ENCODE assay signal across 31 cellular contexts in the genomic region with DNA sequence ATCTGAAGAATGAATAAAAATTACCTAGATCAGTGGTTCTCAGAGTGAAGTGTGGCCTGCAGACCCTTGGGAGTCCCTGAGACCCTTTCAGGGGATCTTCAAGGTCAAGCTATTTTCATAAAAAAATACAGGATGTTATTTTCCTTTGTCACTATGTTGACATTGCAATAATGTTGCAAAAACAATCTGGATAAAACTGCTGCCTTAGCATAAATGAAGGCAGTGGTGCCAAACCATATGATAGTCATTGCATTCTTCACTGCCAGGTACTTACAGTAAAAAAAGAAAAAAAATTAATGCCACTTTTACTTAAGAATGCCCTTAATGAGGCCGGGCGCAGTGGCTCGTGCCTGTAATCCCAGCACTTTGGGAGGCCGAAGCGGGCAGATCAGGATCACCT. TPM values are rescaled to one million over a fixed set of nuclear protein-coding genes. Genes with fewer than 3 reads are reported as not detected.
DNase-seq lines count a peak whose midpoint lies in the region; ATAC-seq, FAIRE-seq and TF ChIP-seq lines count a peak whose summit lies in the region.
"Had no signal": no experiment of that assay in that cellular context is flagged by ENCODE, and none has a peak within 500 bp of the region (broad histone marks: within the 10 kb centered on the region; RNA-seq: fewer than 3 reads in every experiment).

No MANE protein-coding gene starts in this region.

- TF ChIP-seq CTCF in H9 (conservative IDR thresholded peaks at IDR 0.05): no peak
- no peak for TF ChIP-seq CTCF in K562 (IDR thresholded peaks at IDR 0.05 in 2 of 3, conservative IDR thresholded peaks at IDR 0.05 in 1 of 3; ENCODE audit: insufficient read depth in 2 of 3, low read depth in 1 of 3, low read length in 3 of 3)
- TF ChIP-seq CTCF in parathyroid adenoma (IDR thresholded peaks at IDR 0.05): no peak

- H3K36me3 ChIP-seq in K562 (ENCODE audit: control insufficient read depth, insufficient read depth, low read length): no peaks in the 10 kb centered on the region
- H3K36me3 ChIP-seq in parathyroid adenoma (ENCODE audit: control insufficient read depth, insufficient read depth, low read length): no peaks in the 10 kb centered on the region
- H3K36me3 ChIP-seq: breast epithelium, esophagus squamous epithelium, pancreas had no signal

- in situ Hi-C loops in K562 (cut with MboI): no loop called here

- no peak for TF ChIP-seq EP300 in K562 (IDR thresholded peaks at IDR 0.05; ENCODE audit: low read length)

- H4K91ac ChIP-seq in H9 (ENCODE audit: insufficient read length, low read depth, low read length): no peak overlapping the region

- peak overlapping the region; percentile 92 for H3K27ac Mint-ChIP-seq in activated naive CD4-positive, alpha-beta T cell treated with anti-CD3 and anti-CD28 coated beads, Interleukin-2, amount 50 U/mL, for 24 hours
- H3K27ac Mint-ChIP-seq in H9: peak overlapping the region in 2 of 3 experiments; percentile 27 to 85; a peak in 3 of 7 replicates
- H3K27ac Mint-ChIP-seq: HFFc6; memory B cell; stimulated activated naive B cell treated with anti-CD40 and anti-IgM and Interleukin-4, amounts not matched to agents 10 μg/mL and 1 μg/mL and 100 μg/mL, for 72 hours had no signal

- no peak overlapping the region for H3K18ac ChIP-seq in H9 (ENCODE audit: insufficient read length, low read depth, low read length)

- no peaks in the 10 kb centered on the region for H3K36me3 Mint-ChIP-seq in activated naive CD4-positive, alpha-beta T cell treated with anti-CD3 and anti-CD28 coated beads, Interleukin-2, amount 50 U/mL, for 24 hours
- H3K36me3 Mint-ChIP-seq in H9 (ENCODE audit: insufficient read depth in 1 of 3, low read depth in 3 of 3): no peaks in the 10 kb centered on the region; a peak in 1 of 7 replicates
- H3K36me3 Mint-ChIP-seq: memory B cell; stimulated activated naive B cell treated with anti-CD40 and anti-IgM and Interleukin-4, amounts not matched to agents 10 μg/mL and 1 μg/mL and 100 μg/mL, for 72 hours had no signal

- DNase-seq in activated naive CD4-positive, alpha-beta T cell treated with anti-CD3 and anti-CD28 coated beads, Interleukin-2, amount 50 U/mL, for 16 hours: no peak
- DNase-seq in H9: no peak
- DNase-seq in K562 (ENCODE audit: extremely low read depth in 1 of 4, low spot score in 3 of 4): no peak
- no peak for DNase-seq in EL
- DNase-seq: activated CD4-positive, alpha-beta T cell treated with anti-CD3 and anti-CD28 coated beads for 48 hours; activated gamma-delta T cell treated with Interleukin-2 at 50 U/mL for 16 hours; amygdala; esophagus squamous epithelium; HFFc6; KBM-7; left colon; NCI-H1436 treated with DMSO at 0.1 percent for 48 hours; NCI-H510A; NK-92 treated with Interleukin-12 subunit alpha and Interleukin-12 subunit beta, amount 100 ng/mL, for 24 hours; pancreas; right cardiac atrium; SIG-M5; stimulated activated CD4-positive, alpha-beta T cell treated with anti-CD3 and anti-CD28 coated beads, Interleukin-12 subunit alpha, Interleukin-12 subunit beta, amount 100 ng/mL, for 4 hours; stimulated activated CD4-positive, alpha-beta T cell treated with anti-CD3 and anti-CD28 coated beads, Interleukin-4, amount 100 ng/mL, for 24 hours; stimulated activated naive B cell treated with anti-CD40 and anti-IgM and Interleukin-4, amounts not matched to agents 10 μg/mL and 1 μg/mL and 100 μg/mL, for 72 hours; testis had no signal

- no peak overlapping the region for H3K9ac ChIP-seq in H9 (ENCODE audit: extremely low read depth, insufficient read length, low read length)
- no peak overlapping the region for H3K9ac ChIP-seq in K562 (ENCODE audit: insufficient read depth in 1 of 2, low read depth in 2 of 2, low read length in 2 of 2)
- no peak overlapping the region for H3K9ac ChIP-seq in parathyroid adenoma

- H3K79me1 ChIP-seq in H9 (ENCODE audit: insufficient read depth, low read depth, low read length, poor library complexity, severe bottlenecking): no peaks in the 10 kb centered on the region

- H3K56ac ChIP-seq in H9 (ENCODE audit: insufficient read length, low read depth, low read length): no peak overlapping the region

- H3K9me1 ChIP-seq in K562 (ENCODE audit: control insufficient read depth, insufficient read depth, low read length): no peaks in the 10 kb centered on the region

- no peak overlapping the region for H2BK120ac ChIP-seq in H9 (ENCODE audit: low read depth, low read length, poor library complexity, severe bottlenecking)

- no peaks in the 10 kb centered on the region for H3K9me3 Mint-ChIP-seq in activated naive CD4-positive, alpha-beta T cell treated with anti-CD3 and anti-CD28 coated beads, Interleukin-2, amount 50 U/mL, for 24 hours
- H3K9me3 Mint-ChIP-seq in H9: no peaks in the 10 kb centered on the region
- H3K9me3 Mint-ChIP-seq: CD14-positive monocyte; HFFc6; memory B cell; stimulated activated naive B cell treated with anti-CD40 and anti-IgM and Interleukin-4, amounts not matched to agents 10 μg/mL and 1 μg/mL and 100 μg/mL, for 72 hours had no signal

- no peak overlapping the region for H3K14ac ChIP-seq in H9 (ENCODE audit: insufficient read depth, low read length)

- ATAC-seq in K562: no peak
- no peak for ATAC-seq in HG02884 (IDR thresholded peaks at IDR 0.05; ENCODE audit: unreplicated experiment)
- ATAC-seq: left colon, Panc1, pancreas, right cardiac atrium had no signal

- H4K8ac ChIP-seq in H9 (replicated peaks; ENCODE audit: insufficient read length, low read depth, low read length): no peak overlapping the region

- H3K4me3 Mint-ChIP-seq in activated naive CD4-positive, alpha-beta T cell treated with anti-CD3 and anti-CD28 coated beads, Interleukin-2, amount 50 U/mL, for 24 hours: peak overlapping the region; percentile 72
- H3K4me3 Mint-ChIP-seq in H9: no peak overlapping the region
- H3K4me3 Mint-ChIP-seq: CD14-positive monocyte; HFFc6; memory B cell; stimulated activated naive B cell treated with anti-CD40 and anti-IgM and Interleukin-4, amounts not matched to agents 10 μg/mL and 1 μg/mL and 100 μg/mL, for 72 hours had no signal

- no peak overlapping the region for H2BK12ac ChIP-seq in H9 (ENCODE audit: insufficient read length, low read depth, low read length)

- H2BK20ac ChIP-seq in H9 (ENCODE audit: low read depth, low read length, poor library complexity, severe bottlenecking): no peak overlapping the region

- no peaks in the 10 kb centered on the region for H3K9me3 ChIP-seq in H9 (ENCODE audit: control insufficient read depth, low read depth, low read length)
- no peaks in the 10 kb centered on the region for H3K9me3 ChIP-seq in K562 (replicated peaks; ENCODE audit: control insufficient read depth, insufficient read depth, low read depth, low read length)
- H3K9me3 ChIP-seq in parathyroid adenoma (ENCODE audit: control insufficient read depth, low read length): no peaks in the 10 kb centered on the region
- H3K9me3 ChIP-seq: breast epithelium, esophagus squamous epithelium, pancreas, testis had no signal

- H3K4me1 ChIP-seq in H9 (ENCODE audit: insufficient read depth, low read length): peaks cover 5% of the 10 kb centered on the region; the same call in 1 of the 2 replicates
- H3K4me1 ChIP-seq in K562 (replicated peaks in 1 of 2; ENCODE audit: control insufficient read depth in 2 of 2, insufficient read depth in 2 of 2, low read length in 2 of 2): peaks cover 4 to 5% of the 10 kb centered on the region in 2 experiments; a peak in 2 of 5 replicates
- peaks cover 41% of the 10 kb centered on the region for H3K4me1 ChIP-seq in parathyroid adenoma
- H3K4me1 ChIP-seq: breast epithelium, pancreas had no signal

- peaks cover 75% of the 10 kb centered on the region for H3K4me1 Mint-ChIP-seq in activated naive CD4-positive, alpha-beta T cell treated with anti-CD3 and anti-CD28 coated beads, Interleukin-2, amount 50 U/mL, for 24 hours
- H3K4me1 Mint-ChIP-seq in H9: peaks cover 21 to 27% of the 10 kb centered on the region in 2 experiments

- H2BK15ac ChIP-seq in H9 (ENCODE audit: low read depth, low read length): no peak overlapping the region

- no peak overlapping the region for H3K4ac ChIP-seq in H9 (ENCODE audit: low read depth, low read length)

- no peak overlapping the region for H4K5ac ChIP-seq in H9 (ENCODE audit: insufficient read length, low read depth, low read length)

- H3K27ac ChIP-seq in H9 (ENCODE audit: insufficient read length, low read depth, low read length) (no peak overlapping the region), K562 (ENCODE audit: extremely low read depth, low read depth, low read length) (no peak overlapping the region), parathyroid adenoma (peak overlapping the region; percentile 98)
- H3K27ac ChIP-seq: breast epithelium, esophagus squamous epithelium, pancreas, testis had no signal

- H2AFZ ChIP-seq in H9 (ENCODE audit: low read length) (no peak overlapping the region), K562 (ENCODE audit: low read depth, low read length) (no peak overlapping the region), parathyroid adenoma (peak overlapping the region; percentile 73)

- TF ChIP-seq POLR2A in K562 (conservative IDR thresholded peaks at IDR 0.05): no peak

- no CpG with 5 or more reads among the region's 5 CpGs for WGBS in H9 (ENCODE audit: extremely low coverage, insufficient read length, low lambda C conversion rate)
- 82% methylated on average over 3 of the region's 5 CpGs for WGBS in K562 (ENCODE audit: insufficient coverage, low coverage, missing lambda C conversion rate)

- H2BK5ac ChIP-seq in H9 (ENCODE audit: insufficient read length, low read length): no peak overlapping the region

- no peak overlapping the region for H2AK5ac ChIP-seq in H9 (ENCODE audit: insufficient read length, low read length)

- FAIRE-seq in K562 (lab: Jason Lieb, UNC): no peak
- FAIRE-seq: colon, frontal cortex, pancreas had no signal

- no peak for TF ChIP-seq RAD21 in K562 (CRISPR knock-in tag; conservative IDR thresholded peaks at IDR 0.05 in 1 of 2, IDR thresholded peaks at IDR 0.05 in 1 of 2)

- intact Hi-C loops in K562 (cut with micrococcal nuclease): no loop called here

- no peak overlapping the region for H3T11ph ChIP-seq in H9 (ENCODE audit: low read length)

- H3K27me3 ChIP-seq in H9 (ENCODE audit: insufficient read depth, low read length): no peaks in the 10 kb centered on the region
- no peaks in the 10 kb centered on the region for H3K27me3 ChIP-seq in K562 (ENCODE audit: control insufficient read depth in 2 of 2, insufficient read depth in 2 of 2, low read length in 2 of 2)
- no peaks in the 10 kb centered on the region for H3K27me3 ChIP-seq in parathyroid adenoma (ENCODE audit: control insufficient read depth, insufficient read depth, low read length)
- H3K27me3 ChIP-seq: breast epithelium, esophagus squamous epithelium, pancreas, testis had no signal

- CTCF ChIA-PET in K562 (lab: Yijun Ruan, JAX; ENCODE audit: low intra/inter-chr PET ratio): no interaction called here

- H3K4me3 ChIP-seq in K562 (no peak overlapping the region), parathyroid adenoma (ENCODE audit: low read depth, low read length) (no peak overlapping the region)
- H3K4me3 ChIP-seq: breast epithelium, esophagus squamous epithelium, pancreas, testis had no signal

- H3K79me2 ChIP-seq in H9 (ENCODE audit: insufficient read depth, low read length): no peaks in the 10 kb centered on the region
- H3K79me2 ChIP-seq in K562 (ENCODE audit: control insufficient read depth, insufficient read depth, low read length): no peaks in the 10 kb centered on the region
- peaks cover 19% of the 10 kb centered on the region for H3K79me2 ChIP-seq in parathyroid adenoma

- BruUV-seq in K562 (replicated peaks; lab: Mats Ljungman, UMichigan): no TSS peak

- no peak overlapping the region for H3K23ac ChIP-seq in H9 (ENCODE audit: insufficient read length, low read depth, low read length)

- no peaks in the 10 kb centered on the region for H3K23me2 ChIP-seq in H9 (ENCODE audit: insufficient read length, low read depth, low read length, poor library complexity, severe bottlenecking)

- no peaks in the 10 kb centered on the region for H4K20me1 ChIP-seq in H9 (ENCODE audit: control insufficient read depth, insufficient read depth, insufficient read length)
- H4K20me1 ChIP-seq in K562 (replicated peaks; ENCODE audit: control insufficient read depth, insufficient read depth, low read length): no peaks in the 10 kb centered on the region

- no peaks in the 10 kb centered on the region for H3K27me3 Mint-ChIP-seq in activated naive CD4-positive, alpha-beta T cell treated with anti-CD3 and anti-CD28 coated beads, Interleukin-2, amount 50 U/mL, for 24 hours
- peaks cover 18% of the 10 kb centered on the region for H3K27me3 Mint-ChIP-seq in H9 (ENCODE audit: low read depth)
- H3K27me3 Mint-ChIP-seq: memory B cell had no signal

- H3K4me2 ChIP-seq in H9 (ENCODE audit: insufficient read depth, insufficient read length, low read length): no peak overlapping the region
- H3K4me2 ChIP-seq in K562 (ENCODE audit: insufficient read depth, low read length): no peak overlapping the region
- no peak overlapping the region for H3K4me2 ChIP-seq in parathyroid adenoma (ENCODE audit: low read length)

- POLR2A ChIA-PET in K562 (lab: Yijun Ruan, JAX): no interaction called here

RNA-seq across cellular contexts. Expression of gene CD4, which starts 2.0 kb away (rescaled TPM):
- total RNA-seq in H9 (2021): 0.88 and 1.1 TPM in 2 replicates
- not detected in 2 replicates for total RNA-seq in K562 (2011; cell fraction: chromatin; rRNA removed; ENCODE audit: low replicate concordance)
- not detected in 2 replicates for total RNA-seq in K562 (2011; cell fraction: nucleolus; rRNA removed)
- not detected in 2 replicates for total RNA-seq in K562 (2011; cell fraction: nucleoplasm; rRNA removed)
- not detected in 2 replicates for total RNA-seq in K562 (2014; rRNA removed)
- total RNA-seq in K562 (2014; rRNA removed; fragmentation: Illumina TruSeq; extraction: Trizol): not detected in 2 replicates
- total RNA-seq in K562 (2015; rRNA removed; fragmentation: Illumina TruSeq; extraction: Trizol): 0.07 and 0.08 TPM in 2 replicates
- 0.27 and 0.31 TPM in 2 replicates for total RNA-seq in K562 (2021)
- 0.04 TPM in 1 of 2 replicates, not detected in the other for polyA plus RNA-seq in K562 (2011; rRNA removed)
- polyA plus RNA-seq in K562 (2011; cell fraction: cytosol; rRNA removed): 0.01 TPM in 1 of 2 replicates, not detected in the other
- 0.06 TPM in 1 of 2 replicates, not detected in the other for polyA plus RNA-seq in K562 (2011; cell fraction: nucleus; rRNA removed)
- polyA plus RNA-seq in K562 (2012): 0.22 and 0.29 TPM in 2 replicates
- polyA plus RNA-seq in K562 (2014; fragmentation: Illumina TruSeq; extraction: Trizol): 0.06 and 0.10 TPM in 2 replicates
- under 1 TPM in 1 of 2 experiments, not detected in 1; 0.06 TPM for polyA plus RNA-seq in K562 (2014; fragmentation: Nextera tagmentation; extraction: Ambion mirVana)
- 0.11 TPM in 1 of 2 replicates, not detected in the other for polyA plus RNA-seq in K562 (2014; rRNA removed)
- polyA minus RNA-seq in K562 (2011; rRNA and poly(A)+ RNA removed): not detected in 2 replicates
- polyA minus RNA-seq in K562 (2011; cell fraction: cytosol; rRNA and poly(A)+ RNA removed): not detected in 2 replicates
- not detected in 2 replicates for polyA minus RNA-seq in K562 (2011; cell fraction: nucleus; rRNA and poly(A)+ RNA removed)
- total RNA-seq: myocyte had no signal

RNA-seq across cellular contexts. Expression of gene LAG3, which starts 15.0 kb away (rescaled TPM):
- total RNA-seq in H9 (2021): 1.7 and 2.2 TPM in 2 replicates
- total RNA-seq in K562 (2011; cell fraction: chromatin; rRNA removed; ENCODE audit: low replicate concordance): 0.97 and 5.8 TPM in 2 replicates
- total RNA-seq in K562 (2011; cell fraction: nucleolus; rRNA removed): 2.1 and 2.2 TPM in 2 replicates
- total RNA-seq in K562 (2011; cell fraction: nucleoplasm; rRNA removed): 2.3 and 2.7 TPM in 2 replicates
- total RNA-seq in K562 (2014; rRNA removed): 0.09 TPM in 1 of 2 replicates, not detected in the other
- total RNA-seq in K562 (2014; rRNA removed; fragmentation: Illumina TruSeq; extraction: Trizol): 0.22 TPM in 1 of 2 replicates, not detected in the other
- 0.08 and 0.18 TPM in 2 replicates for total RNA-seq in K562 (2015; rRNA removed; fragmentation: Illumina TruSeq; extraction: Trizol)
- 0.60 and 0.66 TPM in 2 replicates for total RNA-seq in K562 (2021)
- polyA plus RNA-seq in K562 (2011; rRNA removed): 0.10 and 0.19 TPM in 2 replicates
- 0.06 and 0.07 TPM in 2 replicates for polyA plus RNA-seq in K562 (2011; cell fraction: cytosol; rRNA removed)
- 1.2 and 2.7 TPM in 2 replicates for polyA plus RNA-seq in K562 (2011; cell fraction: nucleus; rRNA removed)
- polyA plus RNA-seq in K562 (2012): 0.27 and 0.53 TPM in 2 replicates
- 0.09 and 0.22 TPM in 2 replicates for polyA plus RNA-seq in K562 (2014; fragmentation: Illumina TruSeq; extraction: Trizol)
- under 1 TPM in 1 of 2 experiments, not detected in 1; 0.07 TPM for polyA plus RNA-seq in K562 (2014; fragmentation: Nextera tagmentation; extraction: Ambion mirVana)
- 0.07 and 0.74 TPM in 2 replicates for polyA plus RNA-seq in K562 (2014; rRNA removed)
- not detected in 2 replicates for polyA minus RNA-seq in K562 (2011; rRNA and poly(A)+ RNA removed)
- polyA minus RNA-seq in K562 (2011; cell fraction: cytosol; rRNA and poly(A)+ RNA removed): not detected in 2 replicates
- 0.27 and 0.44 TPM in 2 replicates for polyA minus RNA-seq in K562 (2011; cell fraction: nucleus; rRNA and poly(A)+ RNA removed)
- total RNA-seq: myocyte had no signal
- polyA plus RNA-seq: CD14-positive monocyte had no signal

RNA-seq across cellular contexts. Expression of gene PTMS, which starts 21.1 kb away (rescaled TPM):
- 422 and 438 TPM in 2 replicates for total RNA-seq in H9 (2021)
- total RNA-seq in K562 (2011; cell fraction: chromatin; rRNA removed; ENCODE audit: low replicate concordance): 29.6 and 36.7 TPM in 2 replicates
- 32.1 and 32.4 TPM in 2 replicates for total RNA-seq in K562 (2011; cell fraction: nucleolus; rRNA removed)
- 48.1 and 64.1 TPM in 2 replicates for total RNA-seq in K562 (2011; cell fraction: nucleoplasm; rRNA removed)
- 78.5 and 91.4 TPM in 2 replicates for total RNA-seq in K562 (2014; rRNA removed)
- total RNA-seq in K562 (2014; rRNA removed; fragmentation: Illumina TruSeq; extraction: Trizol): 73.6 and 84.1 TPM in 2 replicates
- total RNA-seq in K562 (2015; rRNA removed; fragmentation: Illumina TruSeq; extraction: Trizol): 97.7 and 108 TPM in 2 replicates
- total RNA-seq in K562 (2021): 277 and 287 TPM in 2 replicates
- 64.1 and 92.5 TPM in 2 replicates for polyA plus RNA-seq in K562 (2011; rRNA removed)
- 255 TPM in 2 replicates for polyA plus RNA-seq in K562 (2011; cell fraction: cytosol; rRNA removed)
- polyA plus RNA-seq in K562 (2011; cell fraction: nucleus; rRNA removed): 81.6 and 109 TPM in 2 replicates
- 220 and 306 TPM in 2 replicates for polyA plus RNA-seq in K562 (2012)
- 282 and 386 TPM in 2 replicates for polyA plus RNA-seq in K562 (2014; fragmentation: Illumina TruSeq; extraction: Trizol)
- 1 to 10 TPM; 5.1 to 5.2 TPM for polyA plus RNA-seq in K562 (2014; fragmentation: Nextera tagmentation; extraction: Ambion mirVana)
- polyA plus RNA-seq in K562 (2014; rRNA removed): 187 and 235 TPM in 2 replicates
- 29.8 TPM in 2 replicates for polyA minus RNA-seq in K562 (2011; rRNA and poly(A)+ RNA removed)
- polyA minus RNA-seq in K562 (2011; cell fraction: cytosol; rRNA and poly(A)+ RNA removed): 52.4 and 55.3 TPM in 2 replicates
- 11.6 and 12.6 TPM in 2 replicates for polyA minus RNA-seq in K562 (2011; cell fraction: nucleus; rRNA and poly(A)+ RNA removed)

RNA-seq across cellular contexts. Expression of gene GPR162, which starts 34.3 kb away (rescaled TPM):
- 4.6 and 6.1 TPM in 2 replicates for total RNA-seq in H9 (2021)
- 1.5 and 4.5 TPM in 2 replicates for total RNA-seq in K562 (2011; cell fraction: chromatin; rRNA removed; ENCODE audit: low replicate concordance)
- 2.9 and 5.0 TPM in 2 replicates for total RNA-seq in K562 (2011; cell fraction: nucleolus; rRNA removed)
- 1.9 and 2.9 TPM in 2 replicates for total RNA-seq in K562 (2011; cell fraction: nucleoplasm; rRNA removed)
- total RNA-seq in K562 (2014; rRNA removed): 1.1 and 1.7 TPM in 2 replicates
- total RNA-seq in K562 (2014; rRNA removed; fragmentation: Illumina TruSeq; extraction: Trizol): 0.35 and 0.65 TPM in 2 replicates
- total RNA-seq in K562 (2015; rRNA removed; fragmentation: Illumina TruSeq; extraction: Trizol): 0.65 and 1.1 TPM in 2 replicates
- total RNA-seq in K562 (2021): 1.4 and 1.7 TPM in 2 replicates
- polyA plus RNA-seq in K562 (2011; rRNA removed): 1.0 and 2.7 TPM in 2 replicates
- 1.8 and 2.4 TPM in 2 replicates for polyA plus RNA-seq in K562 (2011; cell fraction: cytosol; rRNA removed)
- 10.2 and 20.1 TPM in 2 replicates for polyA plus RNA-seq in K562 (2011; cell fraction: nucleus; rRNA removed)
- 1.6 and 2.0 TPM in 2 replicates for polyA plus RNA-seq in K562 (2012)
- polyA plus RNA-seq in K562 (2014; fragmentation: Illumina TruSeq; extraction: Trizol): 1.1 and 1.7 TPM in 2 replicates
- polyA plus RNA-seq in K562 (2014; fragmentation: Nextera tagmentation; extraction: Ambion mirVana): not detected
- 1.8 and 2.8 TPM in 2 replicates for polyA plus RNA-seq in K562 (2014; rRNA removed)
- 0.42 and 0.87 TPM in 2 replicates for polyA minus RNA-seq in K562 (2011; rRNA and poly(A)+ RNA removed)
- 1.9 and 2.2 TPM in 2 replicates for polyA minus RNA-seq in K562 (2011; cell fraction: cytosol; rRNA and poly(A)+ RNA removed)
- polyA minus RNA-seq in K562 (2011; cell fraction: nucleus; rRNA and poly(A)+ RNA removed): 0.67 and 2.7 TPM in 2 replicates

RNA-seq across cellular contexts. Expression of gene MLF2, which starts 34.4 kb away (rescaled TPM):
- total RNA-seq in H9 (2021) (244 and 258 TPM in 2 replicates), K562 (2014; rRNA removed) (146 and 161 TPM in 2 replicates), K562 (2014; rRNA removed; fragmentation: Illumina TruSeq; extraction: Trizol) (58.3 and 60.3 TPM in 2 replicates), K562 (2015; rRNA removed; fragmentation: Illumina TruSeq; extraction: Trizol) (94.6 and 99.2 TPM in 2 replicates), K562 (2021) (149 and 167 TPM in 2 replicates)
- 108 and 217 TPM in 2 replicates for total RNA-seq in K562 (2011; cell fraction: chromatin; rRNA removed; ENCODE audit: low replicate concordance)
- total RNA-seq in K562 (2011; cell fraction: nucleolus; rRNA removed): 142 and 144 TPM in 2 replicates
- total RNA-seq in K562 (2011; cell fraction: nucleoplasm; rRNA removed): 131 and 132 TPM in 2 replicates
- polyA plus RNA-seq in K562 (2011; rRNA removed) (190 and 209 TPM in 2 replicates), K562 (2014; fragmentation: Illumina TruSeq; extraction: Trizol) (138 and 139 TPM in 2 replicates), K562 (2014; fragmentation: Nextera tagmentation; extraction: Ambion mirVana) (10 to 100 TPM; 11.4 to 15.6 TPM), K562 (2014; rRNA removed) (186 and 187 TPM in 2 replicates)
- 349 and 372 TPM in 2 replicates for polyA plus RNA-seq in K562 (2011; cell fraction: cytosol; rRNA removed)
- polyA plus RNA-seq in K562 (2011; cell fraction: nucleus; rRNA removed): 190 and 315 TPM in 2 replicates
- 145 and 148 TPM in 2 replicates for polyA plus RNA-seq in K562 (2012)
- 133 and 137 TPM in 2 replicates for polyA minus RNA-seq in K562 (2011; rRNA and poly(A)+ RNA removed)
- polyA minus RNA-seq in K562 (2011; cell fraction: cytosol; rRNA and poly(A)+ RNA removed): 56.6 and 66.3 TPM in 2 replicates
- 49.0 and 76.3 TPM in 2 replicates for polyA minus RNA-seq in K562 (2011; cell fraction: nucleus; rRNA and poly(A)+ RNA removed)
